ENCODE assay signal across 8 cellular contexts in the genomic region with DNA sequence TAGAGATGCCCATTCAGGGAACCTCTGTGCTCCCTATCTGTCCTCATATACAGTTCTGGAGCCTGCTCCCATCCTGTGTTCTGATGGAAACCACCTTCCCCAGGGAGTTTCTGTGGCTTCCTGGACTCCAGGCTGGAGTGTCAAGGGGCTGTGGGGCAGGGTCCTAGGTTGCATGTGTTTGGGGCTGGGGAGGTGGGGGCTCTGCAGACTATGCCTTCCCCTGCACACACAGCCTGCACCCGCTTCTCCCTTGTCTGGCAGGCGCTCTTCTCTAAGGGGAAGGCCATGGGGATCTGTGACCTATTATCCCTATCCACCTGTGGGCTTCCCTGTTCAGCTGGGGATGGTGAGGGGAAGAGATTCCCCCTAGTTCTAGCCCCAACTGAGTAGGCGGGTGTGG. TPM values are rescaled to one million over a fixed set of nuclear protein-coding genes. Genes with fewer than 3 reads are reported as not detected.
DNase-seq lines count a peak whose midpoint lies in the region; ATAC-seq and TF ChIP-seq lines count a peak whose summit lies in the region.

No MANE protein-coding gene starts in this region.

- peaks cover 11% of the 10 kb centered on the region for H3K36me3 Mint-ChIP-seq in MCF 10A (ENCODE audit: insufficient read depth, unreplicated experiment)
- H3K36me3 Mint-ChIP-seq in nephron (ENCODE audit: low read depth): no peaks in the 10 kb centered on the region

- no TSS peak for BruUV-seq in MCF 10A (replicated peaks; lab: Mats Ljungman, UMichigan)

- in situ Hi-C loops in ACHN (cut with HindIII; ENCODE audit: low pct_ligation_motif_present, low pct_unique_long_range_greater_than_20kb, low sequenced_read_pairs): loop anchor here (25.0 kb wide), 1 partner anchor 214 kb away; no protein-coding TSS in a partner anchor

- CTCF ChIA-PET in MCF 10A (lab: Yijun Ruan, JAX): interaction anchor here (0.8 to 0.9 kb wide), 2 partner anchors 20 to 58 kb away, joined by 3 read pairs; no protein-coding TSS in a partner anchor

- intact Hi-C loops in MCF 10A (cut with micrococcal nuclease): no loop called here

- H3K9me3 Mint-ChIP-seq in MCF 10A (ENCODE audit: unreplicated experiment): no peaks in the 10 kb centered on the region
- H3K9me3 Mint-ChIP-seq in nephron: no peaks in the 10 kb centered on the region

- H3K27me3 Mint-ChIP-seq in MCF 10A (ENCODE audit: insufficient read depth, unreplicated experiment): no peaks in the 10 kb centered on the region
- H3K27me3 Mint-ChIP-seq in nephron (ENCODE audit: low read depth): no peaks in the 10 kb centered on the region

- no peak for ATAC-seq in HG03135 (IDR thresholded peaks at IDR 0.05; ENCODE audit: unreplicated experiment)

- TF ChIP-seq CTCF in MCF 10A (IDR thresholded peaks at IDR 0.05; ENCODE audit: unreplicated experiment): no peak
- no peak for TF ChIP-seq CTCF in nephron (IDR thresholded peaks at IDR 0.05; ENCODE audit: unreplicated experiment in 3 of 3)

- peak overlapping the region; percentile 37 for H3K4me3 ChIP-seq in Jurkat, Clone E6-1 (ENCODE audit: low read length)

- H3K4me1 Mint-ChIP-seq in MCF 10A (ENCODE audit: insufficient read depth, unreplicated experiment) (peaks cover 74% of the 10 kb centered on the region), nephron (peaks cover 90% of the 10 kb centered on the region)

- POLR2A ChIA-PET in MCF 10A (lab: Yijun Ruan, JAX): no interaction called here

- DNase-seq in ACHN (peak; percentile 24), MCF 10A (ENCODE audit: unreplicated experiment) (no peak), mesenteric fat pad (ENCODE audit: low spot score) (no peak), NCI-H1436 treated with DMSO at 0.1 percent for 48 hours (lab: John Stamatoyannopoulos, UW) (no peak), NCI-H2029 (lab: John Stamatoyannopoulos, UW) (no peak)
- DNase-seq in Jurkat, Clone E6-1 (ENCODE audit: low read depth, low spot score): no peak

- H3K27ac Mint-ChIP-seq in MCF 10A (ENCODE audit: low read depth, unreplicated experiment) (peak overlapping the region; percentile 87), nephron (peak overlapping the region; percentile 93 to 96 (median 94))

- H3K4me3 Mint-ChIP-seq in MCF 10A (ENCODE audit: unreplicated experiment) (peak overlapping the region; percentile 52), nephron (peak overlapping the region; percentile 65 to 99 (median 96))

RNA-seq across cellular contexts. Expression of a gene that starts 14.3 kb away (rescaled TPM):
- 11.8 TPM for polyA plus RNA-seq in Jurkat, Clone E6-1 (2012; ENCODE audit: insufficient read depth, insufficient read length)
- total RNA-seq in MCF 10A (2022) (12.2 and 12.6 TPM in 2 replicates), mesenteric fat pad (70.3 TPM)

RNA-seq across cellular contexts. Expression of a gene that starts 35.6 kb away (rescaled TPM):
- 105 TPM for polyA plus RNA-seq in Jurkat, Clone E6-1 (2012; ENCODE audit: insufficient read depth, insufficient read length)
- total RNA-seq in MCF 10A (2022) (70.0 and 96.8 TPM in 2 replicates), mesenteric fat pad (2.4 TPM)

RNA-seq across cellular contexts. Expression of a gene that starts 41.2 kb away (rescaled TPM):
- polyA plus RNA-seq in Jurkat, Clone E6-1 (2012; ENCODE audit: insufficient read depth, insufficient read length): not detected
- not detected in 2 replicates for total RNA-seq in MCF 10A (2022)
- 0.77 TPM for total RNA-seq in mesenteric fat pad

Comparison
In these comparisons a context has a peak if more than half of its experiments do, and no peak if none do; other contexts are left out.
1. RNA of a gene that starts 35.6 kb away (total RNA-seq): 70.0 to 96.8 TPM in MCF 10A; 2.4 TPM in mesenteric fat pad (single experiment); every median in the first group is over 10 times any median in the second.